8 cellular contexts compared by ENCODE assay signal in the genomic region with DNA sequence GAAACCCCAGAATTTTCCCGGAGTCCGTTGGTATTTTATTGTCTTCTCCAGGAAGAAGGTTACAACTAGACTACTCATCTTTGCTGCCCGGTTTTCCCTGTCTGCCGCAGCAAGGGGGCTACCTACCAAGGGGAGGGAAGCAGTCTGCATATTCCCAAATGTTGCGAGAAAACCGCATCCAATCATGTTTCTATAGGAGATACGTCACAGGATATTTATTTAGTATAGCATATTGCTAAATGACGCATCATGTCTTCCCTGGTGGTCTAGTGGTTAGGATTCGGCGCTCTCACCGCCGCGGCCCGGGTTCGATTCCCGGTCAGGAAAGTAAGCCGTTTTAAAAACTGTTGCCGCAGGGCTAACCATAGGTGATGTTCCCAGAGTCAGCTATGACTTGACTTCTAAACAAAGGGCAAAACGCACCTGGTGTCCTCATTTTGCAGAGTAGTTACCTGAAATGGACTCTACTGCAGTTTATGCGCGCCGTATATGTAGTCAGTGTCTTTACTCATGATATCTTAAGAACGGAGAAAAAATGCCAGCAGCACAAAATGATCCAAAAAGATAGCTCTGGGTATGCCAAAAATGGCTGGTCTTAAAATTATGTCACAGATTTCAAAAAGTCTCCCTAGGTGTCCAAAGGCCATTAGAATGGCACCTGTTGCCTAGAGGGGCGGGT. TPM values are rescaled to one million over a fixed set of nuclear protein-coding genes. Genes with fewer than 3 reads are reported as not detected.
DNase-seq lines count a peak whose midpoint lies in the region; ATAC-seq and TF ChIP-seq lines count a peak whose summit lies in the region.

No MANE protein-coding gene starts in this region.

- peaks cover 11% of the 10 kb centered on the region for H3K27me3 Mint-ChIP-seq in activated naive CD8-positive, alpha-beta T cell treated with anti-CD3 and anti-CD28 coated beads for 36 hours

- H3K27ac Mint-ChIP-seq in activated naive CD8-positive, alpha-beta T cell treated with anti-CD3 and anti-CD28 coated beads for 36 hours, result peak overlapping the region; percentile 94

- peak; percentile 51 for ATAC-seq in HG02588 (IDR thresholded peaks at IDR 0.05; ENCODE audit: unreplicated experiment)
- ATAC-seq in left cardiac atrium, result peak; percentile 65 to 83

- no peaks in the 10 kb centered on the region for H3K27me3 ChIP-seq in transverse colon

- peak overlapping the region; percentile 90 for H3K4me3 Mint-ChIP-seq in activated naive CD8-positive, alpha-beta T cell treated with anti-CD3 and anti-CD28 coated beads for 36 hours

- no peaks in the 10 kb centered on the region for H3K9me3 ChIP-seq in transverse colon

- in situ Hi-C loops in transverse colon (cut with MboI; ENCODE audit: low pct_ligation_motif_present in 1 of 4, low pct_unique_long_range_greater_than_20kb in 1 of 4, low sequenced_read_pairs in 3 of 4), result no loop called here

- peaks cover 24% of the 10 kb centered on the region for H3K4me1 Mint-ChIP-seq in activated naive CD8-positive, alpha-beta T cell treated with anti-CD3 and anti-CD28 coated beads for 36 hours

- intact Hi-C loops in left cardiac atrium (cut with DNase I), result no loop called here
- intact Hi-C loops in posterior vena cava (cut with DNase I), result no loop called here
- intact Hi-C loops in transverse colon (cut with DNase I; ENCODE audit: low total_unique reads), result no loop called here

- peaks cover 8% of the 10 kb centered on the region for H3K36me3 Mint-ChIP-seq in activated naive CD8-positive, alpha-beta T cell treated with anti-CD3 and anti-CD28 coated beads for 36 hours

- H3K4me1 ChIP-seq in transverse colon, result peaks cover 0 to 11% (median 3%) of the 10 kb centered on the region in 4 donors

- TF ChIP-seq EP300 in transverse colon (IDR thresholded peaks at IDR 0.05; ENCODE audit: low read depth), result no peak

- TF ChIP-seq POLR2A in transverse colon (IDR thresholded peaks at IDR 0.05), result no peak

- H3K4me3 ChIP-seq in transverse colon, result peak overlapping the region; percentile 51 to 65 (median 58)

- TF ChIP-seq CTCF in transverse colon (IDR thresholded peaks at IDR 0.05), result peak in 2 of 5 experiments; percentile 10 to 18

- H3K9me3 Mint-ChIP-seq in activated naive CD8-positive, alpha-beta T cell treated with anti-CD3 and anti-CD28 coated beads for 36 hours, result peaks cover 3% of the 10 kb centered on the region

- DNase-seq in ELR (ENCODE audit: low read depth) (peak; percentile 84), NCI-H1048 (lab: John Stamatoyannopoulos, UW) (peak; percentile 82), SKM-1 treated with dmso at 0.1 percent for 144 hours (lab: John Stamatoyannopoulos, UW; ENCODE audit: unreplicated experiment) (peak; percentile 97), left cardiac atrium (peak; percentile 67), posterior vena cava (ENCODE audit: low spot score) (peak; percentile 89), transverse colon (peak; percentile 86)
- peak; percentile 77 for DNase-seq in activated naive CD8-positive, alpha-beta T cell treated with anti-CD3 and anti-CD28 coated beads for 36 hours

- no peaks in the 10 kb centered on the region for H3K36me3 ChIP-seq in transverse colon

- H3K27ac ChIP-seq in transverse colon, result peak overlapping the region; percentile 94 to 99 (median 96)

- WGBS in transverse colon (ENCODE audit: low coverage in 1 of 2), 2 donors, result 5 to 15% methylated on average over 5 to 24 of the region's 24 CpGs

RNA-seq across cellular contexts. Expression of a gene that starts 15.2 kb away (rescaled TPM):
- total RNA-seq in activated naive CD8-positive, alpha-beta T cell treated with anti-CD3 and anti-CD28 coated beads for 36 hours, result 10 to 100 TPM; 59.1 to 62.2 TPM
- total RNA-seq in left cardiac atrium (10 to 100 TPM; 16.3 to 22.3 TPM), posterior vena cava (10 to 100 TPM; 14.7 to 17.6 TPM), transverse colon (100 to 1,000 TPM in 1 of 4 donors, 10 to 100 TPM in 3; 41.8 to 100 (median 64.6) TPM)

RNA-seq across cellular contexts. Expression of a gene that starts 31.9 kb away (rescaled TPM):
- total RNA-seq in activated naive CD8-positive, alpha-beta T cell treated with anti-CD3 and anti-CD28 coated beads for 36 hours, result 1 to 10 TPM; 3.6 to 4.4 TPM
- total RNA-seq in left cardiac atrium (1 to 10 TPM; 3.5 TPM), posterior vena cava (1 to 10 TPM; 2.7 to 3.7 TPM), transverse colon (10 to 100 TPM in 2 of 4 donors, 1 to 10 TPM in 2; 5.2 to 12.4 (median 9.7) TPM)

RNA-seq across cellular contexts. Expression of a gene that starts 36.1 kb away (rescaled TPM):
- 10 to 100 TPM; 46.4 to 48.0 TPM for total RNA-seq in activated naive CD8-positive, alpha-beta T cell treated with anti-CD3 and anti-CD28 coated beads for 36 hours
- total RNA-seq in left cardiac atrium (10 to 100 TPM; 41.6 to 42.2 TPM), posterior vena cava (10 to 100 TPM; 17.6 to 23.4 TPM), transverse colon (10 to 100 TPM; 34.8 to 53.1 (median 44.7) TPM)

RNA-seq across cellular contexts. Expression of a gene that starts 48.4 kb away (rescaled TPM):
- total RNA-seq in activated naive CD8-positive, alpha-beta T cell treated with anti-CD3 and anti-CD28 coated beads for 36 hours, result 10 to 100 TPM; 15.9 to 16.8 TPM
- total RNA-seq in left cardiac atrium, result 10 to 100 TPM; 15.1 to 18.5 TPM
- 10 to 100 TPM; 17.5 to 18.4 TPM for total RNA-seq in posterior vena cava
- total RNA-seq in transverse colon, result 10 to 100 TPM; 28.1 to 36.2 (median 31.4) TPM

Comparison
In these comparisons a context has a peak if more than half of its experiments do, and no peak if none do; other contexts are left out.
1. Peak in every context shown above with its lines: DNase-seq, ATAC-seq, H3K4me3 ChIP-seq and H3K27ac ChIP-seq.